Comparison of ENCODE assay signal across 8 cellular contexts in the genomic region with DNA sequence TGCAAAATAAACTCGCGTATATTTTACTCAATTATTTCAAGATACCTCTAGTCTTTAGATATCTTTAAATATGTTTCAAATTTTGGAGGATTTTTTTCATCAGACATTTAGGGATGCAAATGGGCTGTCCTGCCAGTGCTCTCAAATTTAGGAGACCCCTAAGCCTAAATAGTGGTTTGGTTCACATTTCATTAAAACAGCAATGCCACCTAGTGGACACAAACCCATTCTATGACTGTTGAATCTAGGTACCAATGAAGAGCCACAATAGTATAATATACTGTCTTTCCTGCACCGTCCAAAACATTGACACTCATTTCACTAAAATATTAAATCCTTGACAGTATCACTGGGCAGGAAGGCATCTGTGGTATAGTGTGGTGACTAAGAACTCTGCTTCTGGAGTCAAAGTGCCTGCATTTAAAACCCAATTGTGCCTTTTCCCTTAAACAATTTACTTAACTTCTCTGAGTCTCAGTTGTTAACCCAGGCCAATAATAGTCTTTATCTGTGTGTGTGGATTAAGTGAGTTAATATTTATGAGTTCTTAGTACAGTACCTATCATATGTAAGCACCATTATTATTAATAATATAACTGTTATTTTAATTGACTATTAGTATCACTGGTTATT.
DNase-seq lines count a peak whose midpoint lies in the region; ATAC-seq and TF ChIP-seq lines count a peak whose summit lies in the region.

No MANE protein-coding gene starts in this region.

- no peak overlapping the region for H3K4me2 ChIP-seq in HCT116 (ENCODE audit: low read length)

- no peaks in the 10 kb centered on the region for H4K20me1 ChIP-seq in HCT116 (ENCODE audit: insufficient read depth)

- H2AFZ ChIP-seq in HCT116 (ENCODE audit: low read depth, low read length, poor library complexity, severe bottlenecking): no peak overlapping the region

- DNase-seq in GM03348 (ENCODE audit: low spot score) (peak; percentile 19), HCT116 (ENCODE audit: low read depth, low spot score) (peak; percentile 7), RKO (ENCODE audit: low spot score) (peak; percentile 21), iPS DF 4.7 (ENCODE audit: extremely low read depth, low spot score) (peak; percentile 25), left ventricle myocardium superior (no peak)
- DNase-seq in activated naive CD4-positive, alpha-beta T cell treated with Interleukin-2 at 50 U/mL for 16 hours: no peak
- no peak for DNase-seq in effector CD8-positive, alpha-beta T cell (lab: John Stamatoyannopoulos, UW)

- H3K27me3 ChIP-seq in HCT116 (ENCODE audit: insufficient read depth, low read length): peaks cover 60% of the 10 kb centered on the region

- intact Hi-C loops in HCT116 (cut with micrococcal nuclease): loop anchor here (2.0 to 10.0 kb wide), 3 partner anchors 430 to 1443 kb away; no protein-coding TSS in a partner anchor
- intact Hi-C loops in left ventricle myocardium superior (cut with micrococcal nuclease): no loop called here

- no peaks in the 10 kb centered on the region for H3K9me2 ChIP-seq in HCT116 (ENCODE audit: insufficient read depth)

- ATAC-seq in HCT116: peak; percentile 77
- no peak for ATAC-seq in GM21381 (IDR thresholded peaks at IDR 0.05; ENCODE audit: unreplicated experiment)
- no peak for ATAC-seq in left ventricle myocardium superior

- H3K4me1 ChIP-seq in HCT116 (ENCODE audit: control insufficient read depth in 1 of 2, insufficient read depth in 2 of 2, low read length in 2 of 2): no peaks in the 10 kb centered on the region

- TF ChIP-seq RAD21 in HCT116 (IDR thresholded peaks at IDR 0.05; ENCODE audit: low read depth): peak; percentile 44

- H3K27ac ChIP-seq in HCT116 (ENCODE audit: low read depth, low read length): no peak overlapping the region

- no peak for TF ChIP-seq POLR2A in HCT116 (IDR thresholded peaks at IDR 0.05; ENCODE audit: borderline replicate concordance, extremely low read depth, insufficient read depth, insufficient read length)

- no peaks in the 10 kb centered on the region for H3K9me3 ChIP-seq in HCT116 (ENCODE audit: control insufficient read depth in 1 of 2, insufficient read depth in 1 of 2, low read depth in 1 of 2, low read length in 2 of 2)

- H3K4me3 ChIP-seq in HCT116 (replicated peaks in 1 of 2; ENCODE audit: low read depth in 1 of 2, low read length in 2 of 2): no peak overlapping the region

- H3K36me3 ChIP-seq in HCT116 (ENCODE audit: control insufficient read depth in 1 of 2, insufficient read depth in 2 of 2, low read length in 2 of 2): no peaks in the 10 kb centered on the region

- RAD21 ChIA-PET in HCT116 (lab: Charles Lee; ENCODE audit: low non-redundant PET in 1 of 2, low total read pairs in 2 of 2, uncharacterized antibody in 2 of 2, unreplicated experiment in 2 of 2): no interaction called here

- peak; percentile 29 to 74 (median 62); a peak in 5 of 6 replicates for TF ChIP-seq CTCF in HCT116 (IDR thresholded peaks at IDR 0.05 in 2 of 3, conservative IDR thresholded peaks at IDR 0.05 in 1 of 3; ENCODE audit: borderline replicate concordance in 1 of 3, insufficient read depth in 1 of 3, low read depth in 2 of 3, low read length in 2 of 3)

- POLR2A ChIA-PET in HCT116 (lab: Charles Lee): no interaction called here

- no TSS peak for BruUV-seq in HCT116 (replicated peaks; lab: Mats Ljungman, UMichigan)

- CTCF ChIA-PET in HCT116 (lab: Charles Lee): no interaction called here

- H3K79me2 ChIP-seq in HCT116 (ENCODE audit: insufficient read depth, low read length): no peaks in the 10 kb centered on the region

- no peak overlapping the region for H3K9ac ChIP-seq in HCT116 (ENCODE audit: low read length)

TF ChIP-seq in HCT116, 20 proteins besides CTCF, POLR2A, EP300 and RAD21:
- TF ChIP-seq YY1 (IDR thresholded peaks at IDR 0.05; ENCODE audit: extremely low read depth, insufficient replicate concordance, low read depth, low read length) (no peak), EGR1 (IDR thresholded peaks at IDR 0.05; ENCODE audit: low read depth) (no peak), EZH2phosphoT487 (IDR thresholded peaks at IDR 0.05; ENCODE audit: borderline replicate concordance) (no peak), SP1 (IDR thresholded peaks at IDR 0.05; ENCODE audit: low read depth) (no peak), SIN3A (IDR thresholded peaks at IDR 0.05; ENCODE audit: low read depth) (no peak), FOSL1 (IDR thresholded peaks at IDR 0.05; ENCODE audit: low read depth) (no peak), POLR2AphosphoS5 (IDR thresholded peaks at IDR 0.05; ENCODE audit: low read depth, low read length) (no peak), TCF7L2 (IDR thresholded peaks at IDR 0.05; ENCODE audit: borderline replicate concordance, extremely low read depth, insufficient read depth, insufficient read length) (no peak), ZFX (IDR thresholded peaks at IDR 0.05) (no peak), CBX3 (IDR thresholded peaks at IDR 0.05; ENCODE audit: low read depth) (no peak), ZNF274 (IDR thresholded peaks at IDR 0.05; ENCODE audit: low read depth, low read length) (no peak), EZH2 (IDR thresholded peaks at IDR 0.05) (no peak), JUND (IDR thresholded peaks at IDR 0.05) (no peak), SRF (IDR thresholded peaks at IDR 0.05; ENCODE audit: low read depth) (no peak), CEBPB (IDR thresholded peaks at IDR 0.05; ENCODE audit: low read depth) (no peak)
- TF ChIP-seq, protein P1, sequence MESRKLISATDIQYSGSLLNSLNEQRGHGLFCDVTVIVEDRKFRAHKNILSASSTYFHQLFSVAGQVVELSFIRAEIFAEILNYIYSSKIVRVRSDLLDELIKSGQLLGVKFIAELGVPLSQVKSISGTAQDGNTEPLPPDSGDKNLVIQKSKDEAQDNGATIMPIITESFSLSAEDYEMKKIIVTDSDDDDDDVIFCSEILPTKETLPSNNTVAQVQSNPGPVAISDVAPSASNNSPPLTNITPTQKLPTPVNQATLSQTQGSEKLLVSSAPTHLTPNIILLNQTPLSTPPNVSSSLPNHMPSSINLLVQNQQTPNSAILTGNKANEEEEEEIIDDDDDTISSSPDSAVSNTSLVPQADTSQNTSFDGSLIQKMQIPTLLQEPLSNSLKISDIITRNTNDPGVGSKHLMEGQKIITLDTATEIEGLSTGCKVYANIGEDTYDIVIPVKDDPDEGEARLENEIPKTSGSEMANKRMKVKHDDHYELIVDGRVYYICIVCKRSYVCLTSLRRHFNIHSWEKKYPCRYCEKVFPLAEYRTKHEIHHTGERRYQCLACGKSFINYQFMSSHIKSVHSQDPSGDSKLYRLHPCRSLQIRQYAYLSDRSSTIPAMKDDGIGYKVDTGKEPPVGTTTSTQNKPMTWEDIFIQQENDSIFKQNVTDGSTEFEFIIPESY (IDR thresholded peaks at IDR 0.05; ENCODE audit: extremely low read depth, insufficient replicate concordance, low read length): no peak
- TF ChIP-seq, protein P2, sequence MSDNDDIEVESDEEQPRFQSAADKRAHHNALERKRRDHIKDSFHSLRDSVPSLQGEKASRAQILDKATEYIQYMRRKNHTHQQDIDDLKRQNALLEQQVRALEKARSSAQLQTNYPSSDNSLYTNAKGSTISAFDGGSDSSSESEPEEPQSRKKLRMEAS (IDR thresholded peaks at IDR 0.05): no peak
- TF ChIP-seq, protein P3, sequence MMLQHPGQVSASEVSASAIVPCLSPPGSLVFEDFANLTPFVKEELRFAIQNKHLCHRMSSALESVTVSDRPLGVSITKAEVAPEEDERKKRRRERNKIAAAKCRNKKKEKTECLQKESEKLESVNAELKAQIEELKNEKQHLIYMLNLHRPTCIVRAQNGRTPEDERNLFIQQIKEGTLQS (IDR thresholded peaks at IDR 0.05): no peak

Comparison
In these comparisons a context has a peak if more than half of its experiments do, and no peak if none do; other contexts are left out.
1. DNase-seq: peak in GM03348 (single experiment), HCT116 (single experiment), RKO (single experiment) and iPS DF 4.7 (single experiment); none in activated naive CD4-positive, alpha-beta T cell treated with Interleukin-2 at 50 U/mL for 16 hours (single experiment), effector CD8-positive, alpha-beta T cell (single experiment) and left ventricle myocardium superior (single experiment).